8 cellular contexts compared by ENCODE assay signal in genomic region chr1:89615676-89616598, GRCh38. TPM values are rescaled to one million over a fixed set of nuclear protein-coding genes. Genes with fewer than 3 reads are reported as not detected.
DNase-seq lines count a peak whose midpoint lies in the region; ATAC-seq, FAIRE-seq and TF ChIP-seq lines count a peak whose summit lies in the region.

No MANE protein-coding gene starts in this region.

- WGBS in GM23248 (ENCODE audit: low coverage in 1 of 2, low lambda C conversion rate in 2 of 2, missing lambda C conversion rate in 2 of 2), 2 experiments: 65 to 73% methylated on average over 3 of the region's 3 CpGs

- no peaks in the 10 kb centered on the region for H3K9me1 ChIP-seq in keratinocyte (ENCODE audit: control insufficient read depth, extremely low read depth, insufficient read depth, low read length)

- H3K4me3 ChIP-seq in AG10803 (ENCODE audit: low read length): no peak overlapping the region
- H3K4me3 ChIP-seq in GM23248: no peak overlapping the region
- no peak overlapping the region for H3K4me3 ChIP-seq in WERI-Rb-1 (ENCODE audit: low read depth, low read length)
- H3K4me3 ChIP-seq in keratinocyte (ENCODE audit: control insufficient read depth in 2 of 3, extremely low read depth in 1 of 3, insufficient read depth in 2 of 3, low read depth in 1 of 3, low read length in 3 of 3): no peak overlapping the region

- H3K27ac ChIP-seq in GM23248: no peak overlapping the region
- H3K27ac ChIP-seq in WERI-Rb-1: no peak overlapping the region
- peak overlapping the region; percentile 23 for H3K27ac ChIP-seq in keratinocyte (ENCODE audit: control insufficient read depth, insufficient read depth, low read length)

- no peaks in the 10 kb centered on the region for H3K27me3 ChIP-seq in GM23248 (replicated peaks; ENCODE audit: insufficient read depth)
- no peaks in the 10 kb centered on the region for H3K27me3 ChIP-seq in WERI-Rb-1 (ENCODE audit: insufficient read depth, low read depth, severe bottlenecking)
- H3K27me3 ChIP-seq in keratinocyte (ENCODE audit: control insufficient read depth, extremely low read depth, insufficient read depth, low read length): no peaks in the 10 kb centered on the region

- no peaks in the 10 kb centered on the region for H3F3A ChIP-seq in GM23248 (ENCODE audit: insufficient read depth)

- no peak overlapping the region for H3K4me2 ChIP-seq in GM23248 (ENCODE audit: unreplicated experiment)
- peak overlapping the region; percentile 63 for H3K4me2 ChIP-seq in keratinocyte (ENCODE audit: control insufficient read depth, extremely low read depth, insufficient read depth, low read depth, low read length)

- ATAC-seq in GM19467 (IDR thresholded peaks at IDR 0.05; ENCODE audit: unreplicated experiment) (no peak), GM21390 (IDR thresholded peaks at IDR 0.05; ENCODE audit: unreplicated experiment) (no peak), GM18907 (IDR thresholded peaks at IDR 0.05; ENCODE audit: unreplicated experiment) (no peak), HG03571 (IDR thresholded peaks at IDR 0.05; ENCODE audit: unreplicated experiment) (no peak)

- DNase-seq in AG10803 (ENCODE audit: low read depth): no peak
- DNase-seq in GM23248: peak; percentile 17
- DNase-seq in WERI-Rb-1: peak; percentile 38
- DNase-seq in keratinocyte (ENCODE audit: low read depth, low spot score): no peak

- H3K4me1 ChIP-seq in GM23248 (ENCODE audit: insufficient read depth): no peaks in the 10 kb centered on the region
- H3K4me1 ChIP-seq in keratinocyte (ENCODE audit: control insufficient read depth, extremely low read depth, insufficient read depth, low read length): peaks cover 17% of the 10 kb centered on the region

- H3K79me2 ChIP-seq in GM23248 (ENCODE audit: insufficient read depth) (no peaks in the 10 kb centered on the region), keratinocyte (ENCODE audit: control insufficient read depth, insufficient read depth, low read length) (no peaks in the 10 kb centered on the region)

- in situ Hi-C loops in GM23248 (cut with MboI): no loop called here

- H3K9me3 ChIP-seq in GM23248 (ENCODE audit: low read depth) (no peaks in the 10 kb centered on the region), WERI-Rb-1 (ENCODE audit: severe bottlenecking) (peaks cover 7% of the 10 kb centered on the region), keratinocyte (ENCODE audit: control insufficient read depth, low read depth, low read length) (no peaks in the 10 kb centered on the region)

- peak; percentile 75 for FAIRE-seq in keratinocyte (lab: Jason Lieb, UNC)

- H3K9ac ChIP-seq in GM23248 (no peak overlapping the region), keratinocyte (ENCODE audit: control insufficient read depth, extremely low read depth, insufficient read depth, low read length) (no peak overlapping the region)

- H3K9me2 ChIP-seq in GM23248 (ENCODE audit: insufficient read depth): no peaks in the 10 kb centered on the region

- H4K20me1 ChIP-seq in GM23248 (ENCODE audit: insufficient read depth) (no peaks in the 10 kb centered on the region), keratinocyte (ENCODE audit: control insufficient read depth, extremely low read depth, insufficient read depth, low read length) (no peaks in the 10 kb centered on the region)

- H2AFZ ChIP-seq in GM23248 (no peak overlapping the region), keratinocyte (ENCODE audit: control insufficient read depth, low read length) (peak overlapping the region; percentile 12)

- H3K36me3 ChIP-seq in GM23248 (ENCODE audit: low read depth) (no peaks in the 10 kb centered on the region), WERI-Rb-1 (no peaks in the 10 kb centered on the region), keratinocyte (ENCODE audit: control insufficient read depth in 2 of 2, extremely low read depth in 1 of 2, insufficient read depth in 2 of 2, low read length in 2 of 2) (no peaks in the 10 kb centered on the region)

- TF ChIP-seq CTCF in AG10803 (conservative IDR thresholded peaks at IDR 0.05; ENCODE audit: low read length): peak; percentile 35
- peak; percentile 58 for TF ChIP-seq CTCF in WERI-Rb-1 (IDR thresholded peaks at IDR 0.05; ENCODE audit: low read depth, low read length)
- TF ChIP-seq CTCF in keratinocyte (optimal IDR thresholded peaks at IDR 0.05 in 1 of 3, IDR thresholded peaks at IDR 0.05 in 1 of 3, conservative IDR thresholded peaks at IDR 0.05 in 1 of 3; ENCODE audit: extremely low read depth in 1 of 3, insufficient read depth in 2 of 3, low read length in 3 of 3): peak; percentile 28 to 59 (median 36)

- dilution Hi-C loops in keratinocyte (cut with MboI; ENCODE audit: extremely low pct_ligation_motif_present, low sequenced_read_pairs): no loop called here

RNA-seq across cellular contexts. Expression of gene LRRC8C, which starts 17.0 kb away (rescaled TPM):
- total RNA-seq in GM23248 (2014; rRNA removed; shearing (Covaris generic)): 5.7 and 7.3 TPM in 2 replicates
- polyA plus RNA-seq in GM23248 (2016; fragmentation: Nextera tagmentation; extraction: Ambion mirVana) (3.5 and 3.6 TPM in 2 replicates), keratinocyte (8.6 to 18.4 TPM (median 15.7 TPM) in 3 replicates)
- 1.8 TPM for polyA plus RNA-seq in keratinocyte (2011; ENCODE audit: low read depth)
- 3.9 and 8.3 TPM in 2 replicates for polyA plus RNA-seq in keratinocyte (2011; cell fraction: cytosol; rRNA removed)
- 12.3 and 15.8 TPM in 2 replicates for polyA plus RNA-seq in keratinocyte (2011; cell fraction: nucleus; rRNA removed)
- polyA plus RNA-seq in keratinocyte (2012; ENCODE audit: low replicate concordance): 3.3 and 11.5 TPM in 2 replicates
- 7.5 to 24.6 TPM (median 11.1 TPM) in 3 replicates for polyA minus RNA-seq in keratinocyte
- 9.0 TPM for polyA minus RNA-seq in keratinocyte (2011; cell fraction: cytosol; rRNA and poly(A)+ RNA removed)
- 17.0 and 26.4 TPM in 2 replicates for polyA minus RNA-seq in keratinocyte (2011; cell fraction: nucleus; rRNA and poly(A)+ RNA removed)

Comparison
In these comparisons a context has a peak if more than half of its experiments do, and no peak if none do; other contexts are left out.
1. DNase-seq: peak in GM23248 (single experiment) and WERI-Rb-1 (single experiment); none in AG10803 (single experiment) and keratinocyte (single experiment).
2. Peak in every context shown above with its lines, with median percentiles within 50 percentile points of each other: CTCF ChIP-seq.